ENCODE assay signal across 14 cellular contexts in genomic region chr18:48140738-48141137, GRCh38.
"Had no signal": no experiment of that assay in that cellular context is flagged by ENCODE, and none has a peak within 500 bp of the region (broad histone marks: within the 10 kb centered on the region; RNA-seq: fewer than 3 reads in every experiment).

No MANE protein-coding gene starts in this region.

- ATAC-seq: activated CD8-positive, alpha-beta memory T cell treated with anti-CD3 and anti-CD28 coated beads, Interleukin-2, amount 10 ng/mL, durations not matched to agents 7 days and 5 days; SK-N-SH treated with all-trans-retinoic acid at 6 μM for 48 hours had no signal

- DNase-seq: activated CD4-positive, alpha-beta T cell treated with anti-CD3 and anti-CD28 coated beads, Interleukin-2, amount 50 U/mL, for 4 hours; activated CD8-positive, alpha-beta memory T cell treated with anti-CD3 and anti-CD28 coated beads, Interleukin-2, amount 10 ng/mL, durations not matched to agents 7 days and 5 days; activated effector memory CD4-positive, alpha-beta T cell treated with anti-CD3 and anti-CD28 coated beads, Interleukin-2, amount 50 U/mL, for 16 hours; activated T-cell treated with anti-CD3 and anti-CD28 coated beads, Interleukin-2, amount 50 U/mL, for 24 hours; brain microvascular endothelial cell; endodermal cell; erythroblast; immature natural killer cell; mesenchymal stem cell; nephron progenitor cell; stimulated activated CD4-positive, alpha-beta T cell treated with anti-CD3 and anti-CD28 coated beads, Interleukin-2, amount 100 ng/mL, for 48 hours; stimulated activated CD8-positive, alpha-beta memory T cell treated with anti-CD3 and anti-CD28 coated beads, Interleukin-4, amount 100 ng/mL, for 48 hours; trophoblast cell had no signal

- H3K36me3 ChIP-seq: brain microvascular endothelial cell had no signal

- H3K27ac ChIP-seq: brain microvascular endothelial cell had no signal
